9 cellular contexts compared by ENCODE assay signal in genomic region chr4:15149234-15149841, GRCh38.
DNase-seq lines count a peak whose midpoint lies in the region; ATAC-seq and TF ChIP-seq lines count a peak whose summit lies in the region.
"Had no signal": no experiment of that assay in that cellular context is flagged by ENCODE, and none has a peak within 500 bp of the region (broad histone marks: within the 10 kb centered on the region; RNA-seq: fewer than 3 reads in every experiment).

No MANE protein-coding gene starts in this region.

- no peaks in the 10 kb centered on the region for H3K36me3 ChIP-seq in HUES64 (ENCODE audit: insufficient read depth, low read length)
- H3K36me3 ChIP-seq in cardiac muscle cell: no peaks in the 10 kb centered on the region

- WGBS in HUES64: 74% methylated on average over 10 of the region's 10 CpGs

- no peaks in the 10 kb centered on the region for H3K4me1 Mint-ChIP-seq in effector memory CD8-positive, alpha-beta T cell (ENCODE audit: low read depth in 2 of 2)

- peaks cover 14 to 33% of the 10 kb centered on the region in 2 donors for H3K27me3 Mint-ChIP-seq in effector memory CD8-positive, alpha-beta T cell

- H3K4me1 ChIP-seq in HUES64 (ENCODE audit: insufficient read depth, low read length): peaks cover 26% of the 10 kb centered on the region
- H3K4me1 ChIP-seq in cardiac muscle cell (ENCODE audit: low read depth): peaks cover 25% of the 10 kb centered on the region

- H3K27me3 ChIP-seq in HUES64 (ENCODE audit: insufficient read depth, low read length): no peaks in the 10 kb centered on the region
- H3K27me3 ChIP-seq in cardiac muscle cell: no peaks in the 10 kb centered on the region

- H3K27ac ChIP-seq in HUES64 (ENCODE audit: low read depth, low read length) (peak overlapping the region; percentile 59; the same call in 1 of the 2 replicates), cardiac muscle cell (peak overlapping the region; percentile 82)

- TF ChIP-seq CTCF in cardiac muscle cell (IDR thresholded peaks at IDR 0.05; ENCODE audit: low read depth, low read length): no peak

- no peaks in the 10 kb centered on the region for H3K9me3 ChIP-seq in HUES64 (ENCODE audit: insufficient read depth, low read depth, low read length)
- H3K9me3 ChIP-seq in cardiac muscle cell (ENCODE audit: low read depth): no peaks in the 10 kb centered on the region

- ATAC-seq in GM21529 (IDR thresholded peaks at IDR 0.05; ENCODE audit: unreplicated experiment) (peak; percentile 82), HG03571 (IDR thresholded peaks at IDR 0.05; ENCODE audit: unreplicated experiment) (no peak)
- ATAC-seq in effector memory CD8-positive, alpha-beta T cell (replicated peaks): no peak

- no peak overlapping the region for H3K27ac Mint-ChIP-seq in effector memory CD8-positive, alpha-beta T cell
- H3K27ac Mint-ChIP-seq: activated naive CD8-positive, alpha-beta T cell had no signal

- no peak overlapping the region for H3K4me3 ChIP-seq in HUES64 (ENCODE audit: low read length)
- no peak overlapping the region for H3K4me3 ChIP-seq in cardiac muscle cell

- H3K36me3 Mint-ChIP-seq in effector memory CD8-positive, alpha-beta T cell (ENCODE audit: insufficient read depth): no peaks in the 10 kb centered on the region
- H3K36me3 Mint-ChIP-seq: activated naive CD8-positive, alpha-beta T cell had no signal

- H3K9me3 Mint-ChIP-seq in effector memory CD8-positive, alpha-beta T cell: no peaks in the 10 kb centered on the region

- peak; percentile 16 for DNase-seq in GM04504 (ENCODE audit: low read depth)
- no peak for DNase-seq in cardiac muscle cell (ENCODE audit: low read depth in 1 of 2, low spot score in 1 of 2)
- DNase-seq in EL: no peak
- DNase-seq in effector memory CD8-positive, alpha-beta T cell: no peak
- no peak for DNase-seq in activated CD4-positive, CD25-positive, alpha-beta regulatory T cell (lab: John Stamatoyannopoulos, UW)

- H3K4me3 Mint-ChIP-seq in effector memory CD8-positive, alpha-beta T cell: no peak overlapping the region
- H3K4me3 Mint-ChIP-seq: activated naive CD8-positive, alpha-beta T cell had no signal

- H3K9ac ChIP-seq in HUES64 (ENCODE audit: low read depth, low read length): no peak overlapping the region; the same call in 1 of the 2 replicates
